ENCODE assay signal across 2 cellular contexts in the genomic region with DNA sequence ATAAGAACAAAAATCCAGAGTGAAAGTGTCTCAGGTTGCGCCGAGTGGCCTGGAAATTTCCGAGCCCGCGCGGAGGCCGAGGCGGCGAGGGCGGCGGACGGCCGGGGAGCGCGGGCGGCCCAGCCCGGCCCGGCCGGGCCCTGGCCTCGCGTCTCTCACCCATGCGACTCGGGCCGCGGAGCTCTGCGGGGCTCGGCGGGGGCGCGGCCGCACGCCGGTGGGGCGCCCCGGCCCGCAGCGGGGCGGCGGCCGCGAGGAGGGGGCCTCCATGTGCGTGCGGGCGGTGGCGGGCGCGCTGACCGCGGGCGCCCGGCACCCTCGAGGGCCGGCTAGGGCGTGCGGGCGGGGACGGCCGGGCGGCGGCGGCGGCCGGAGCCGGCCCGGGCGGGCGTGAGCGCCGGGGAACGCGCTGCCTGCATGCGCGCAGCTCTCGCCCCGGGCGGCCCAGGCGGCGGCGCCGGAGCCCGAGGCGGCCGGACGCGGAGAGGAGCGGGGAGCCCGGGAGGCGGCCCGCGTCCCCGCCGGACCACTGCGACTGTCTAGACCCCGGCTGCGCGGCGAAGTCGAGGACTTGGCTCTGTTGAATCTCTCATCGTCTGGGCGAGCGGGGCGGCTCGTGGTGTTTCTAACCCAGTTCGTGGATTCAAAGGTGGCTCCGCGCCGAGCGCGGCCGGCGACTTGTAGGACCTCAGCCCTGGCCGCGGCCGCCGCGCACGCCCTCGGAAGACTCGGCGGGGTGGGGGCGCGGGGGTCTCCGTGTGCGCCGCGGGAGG.
TF ChIP-seq lines count a peak whose summit lies in the region.

A gene (plus strand): TSS at position 586 of the 773 bp plus-strand sequence. CDS start 249 bp downstream, outside the sequence.

TF ChIP-seq in H1, 55 proteins besides CTCF, POLR2A, EP300 and RAD21:
- TF ChIP-seq RNF2 (IDR thresholded peaks at IDR 0.05; ENCODE audit: borderline replicate concordance, low read depth, low read length, missing control alignments, poor library complexity, severe bottlenecking) (peak; percentile 16), KDM4A (IDR thresholded peaks at IDR 0.05; ENCODE audit: low read depth, low read length, severe bottlenecking) (no peak)

TF ChIP-seq in neural cell, 6 proteins besides CTCF, POLR2A, EP300 and RAD21:
- no peak for TF ChIP-seq EZH2 (IDR thresholded peaks at IDR 0.05; ENCODE audit: borderline replicate concordance, insufficient read depth, low read length, poor library complexity, severe bottlenecking)
- no peak for TF ChIP-seq MXI1 (conservative IDR thresholded peaks at IDR 0.05; ENCODE audit: poor library complexity, severe bottlenecking)
- no peak for TF ChIP-seq TAF1 (IDR thresholded peaks at IDR 0.05; ENCODE audit: low read depth)
- TF ChIP-seq POLR2AphosphoS5 (IDR thresholded peaks at IDR 0.05) = no peak
- TF ChIP-seq SMC3 (conservative IDR thresholded peaks at IDR 0.05; ENCODE audit: poor library complexity) = no peak
- TF ChIP-seq, protein P1, sequence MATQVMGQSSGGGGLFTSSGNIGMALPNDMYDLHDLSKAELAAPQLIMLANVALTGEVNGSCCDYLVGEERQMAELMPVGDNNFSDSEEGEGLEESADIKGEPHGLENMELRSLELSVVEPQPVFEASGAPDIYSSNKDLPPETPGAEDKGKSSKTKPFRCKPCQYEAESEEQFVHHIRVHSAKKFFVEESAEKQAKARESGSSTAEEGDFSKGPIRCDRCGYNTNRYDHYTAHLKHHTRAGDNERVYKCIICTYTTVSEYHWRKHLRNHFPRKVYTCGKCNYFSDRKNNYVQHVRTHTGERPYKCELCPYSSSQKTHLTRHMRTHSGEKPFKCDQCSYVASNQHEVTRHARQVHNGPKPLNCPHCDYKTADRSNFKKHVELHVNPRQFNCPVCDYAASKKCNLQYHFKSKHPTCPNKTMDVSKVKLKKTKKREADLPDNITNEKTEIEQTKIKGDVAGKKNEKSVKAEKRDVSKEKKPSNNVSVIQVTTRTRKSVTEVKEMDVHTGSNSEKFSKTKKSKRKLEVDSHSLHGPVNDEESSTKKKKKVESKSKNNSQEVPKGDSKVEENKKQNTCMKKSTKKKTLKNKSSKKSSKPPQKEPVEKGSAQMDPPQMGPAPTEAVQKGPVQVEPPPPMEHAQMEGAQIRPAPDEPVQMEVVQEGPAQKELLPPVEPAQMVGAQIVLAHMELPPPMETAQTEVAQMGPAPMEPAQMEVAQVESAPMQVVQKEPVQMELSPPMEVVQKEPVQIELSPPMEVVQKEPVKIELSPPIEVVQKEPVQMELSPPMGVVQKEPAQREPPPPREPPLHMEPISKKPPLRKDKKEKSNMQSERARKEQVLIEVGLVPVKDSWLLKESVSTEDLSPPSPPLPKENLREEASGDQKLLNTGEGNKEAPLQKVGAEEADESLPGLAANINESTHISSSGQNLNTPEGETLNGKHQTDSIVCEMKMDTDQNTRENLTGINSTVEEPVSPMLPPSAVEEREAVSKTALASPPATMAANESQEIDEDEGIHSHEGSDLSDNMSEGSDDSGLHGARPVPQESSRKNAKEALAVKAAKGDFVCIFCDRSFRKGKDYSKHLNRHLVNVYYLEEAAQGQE (IDR thresholded peaks at IDR 0.05; ENCODE audit: borderline replicate concordance) = no peak
